In the genomic region with DNA sequence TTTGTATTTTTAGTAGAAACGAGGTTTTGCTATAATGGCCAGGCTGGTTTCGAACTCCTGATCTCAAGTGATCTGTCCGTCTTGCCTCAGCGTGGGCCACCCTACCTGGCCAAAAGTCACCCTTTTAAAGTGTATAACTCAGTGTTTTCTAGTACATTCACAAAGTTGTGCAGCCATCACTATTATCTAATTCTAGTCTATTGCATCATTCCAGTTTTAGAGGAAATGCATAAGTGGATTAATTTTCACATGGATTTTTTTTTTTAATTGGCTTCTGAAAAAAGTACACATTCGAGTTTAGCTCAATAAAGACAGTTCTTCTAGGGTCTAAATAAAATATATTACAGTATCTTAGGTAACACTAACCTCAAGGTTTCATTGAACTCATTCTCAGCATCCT, we compare ENCODE assay signal across 1 cellular context.
TF ChIP-seq lines count a peak whose summit lies in the region.

No MANE protein-coding gene starts in this region.

TF ChIP-seq in HepG2, 621 proteins besides CTCF, POLR2A, EP300 and RAD21:
- TF ChIP-seq ZNF383 (CRISPR knock-in tag; IDR thresholded peaks at IDR 0.05; ENCODE audit: borderline replicate concordance), result no peak
- TF ChIP-seq ATF7 (IDR thresholded peaks at IDR 0.05), result 0 out of 2 replicates have a peak, but pooled peaks have one; percentile 26
- TF ChIP-seq ATF7 (CRISPR knock-in tag; IDR thresholded peaks at IDR 0.05), result no peak
